Comparison of ENCODE assay signal across 20 cellular contexts in genomic region chr12:128815779-128816642, GRCh38. TPM values are rescaled to one million over a fixed set of nuclear protein-coding genes. Genes with fewer than 3 reads are reported as not detected.
DNase-seq lines count a peak whose midpoint lies in the region; ATAC-seq, FAIRE-seq and TF ChIP-seq lines count a peak whose summit lies in the region.
"Had no signal": no experiment of that assay in that cellular context is flagged by ENCODE, and none has a peak within 500 bp of the region (broad histone marks: within the 10 kb centered on the region; RNA-seq: fewer than 3 reads in every experiment).

No MANE protein-coding gene starts in this region.

- POLR2A ChIA-PET in HepG2 (lab: Yijun Ruan, JAX) = no interaction called here

- no peak for ATAC-seq in right lobe of liver
- no peak for ATAC-seq in HepG2
- ATAC-seq in naive B cell (ENCODE audit: low read depth in 2 of 2) = no peak
- no peak for ATAC-seq in aorta (ENCODE audit: low FRiP score)
- ATAC-seq in upper lobe of right lung = no peak
- ATAC-seq: HCT116 had no signal

- peaks cover 57 to 91% (median 71%) of the 10 kb centered on the region in 3 donors for H3K4me1 Mint-ChIP-seq in naive B cell

- no peak for FAIRE-seq in HepG2 (lab: Jason Lieb, UNC)

- no peak overlapping the region for H3K9ac ChIP-seq in HepG2 (ENCODE audit: insufficient read depth, low read depth, low read length)
- H3K9ac ChIP-seq in adipocyte (ENCODE audit: low read length) = peak overlapping the region; percentile 62

- H3K79me2 ChIP-seq in HepG2 (ENCODE audit: insufficient read depth, low read length) = peaks cover 78% of the 10 kb centered on the region

- peak overlapping the region in 5 of 8 donors; percentile 40 to 80 (median 74) for H3K4me3 Mint-ChIP-seq in naive B cell
- H3K4me3 Mint-ChIP-seq: activated naive CD8-positive, alpha-beta T cell; T-helper 1 cell treated with Interleukin-12 subunit alpha and Interleukin-12 subunit beta and Interleukin-4 antibody, amounts not matched to agents 30 μg/mL and 1 μg/mL, for 36 hours had no signal

- TF ChIP-seq EP300 in HepG2 (IDR thresholded peaks at IDR 0.05; ENCODE audit: low read depth in 2 of 2, low read length in 2 of 2) (no peak), HepG2 (CRISPR knock-in tag; IDR thresholded peaks at IDR 0.05; ENCODE audit: borderline replicate concordance) (no peak)

- H3K4me1 ChIP-seq in right lobe of liver = peaks cover 0 to 26% (median 6%) of the 10 kb centered on the region in 4 donors
- H3K4me1 ChIP-seq in HepG2 (ENCODE audit: insufficient read depth, low read length) = peaks cover 28% of the 10 kb centered on the region
- H3K4me1 ChIP-seq in adipocyte (ENCODE audit: control insufficient read depth, insufficient read depth, low read length) = peaks cover 78% of the 10 kb centered on the region
- peaks cover 5 to 11% of the 10 kb centered on the region in 2 donors for H3K4me1 ChIP-seq in aorta (ENCODE audit: control insufficient read depth in 1 of 2, insufficient read depth in 2 of 2, low read length in 2 of 2)
- peaks cover 36% of the 10 kb centered on the region for H3K4me1 ChIP-seq in upper lobe of right lung

- H3K9me3 Mint-ChIP-seq in naive B cell = no peaks in the 10 kb centered on the region
- H3K9me3 Mint-ChIP-seq: T-helper 1 cell treated with Interleukin-12 subunit alpha and Interleukin-12 subunit beta and Interleukin-4 antibody, amounts not matched to agents 30 μg/mL and 1 μg/mL, for 36 hours had no signal

- H3K9me3 ChIP-seq in right lobe of liver (no peaks in the 10 kb centered on the region), HepG2 (ENCODE audit: low read length) (no peaks in the 10 kb centered on the region), adipocyte (ENCODE audit: control insufficient read depth, low read length) (no peaks in the 10 kb centered on the region), aorta (ENCODE audit: control insufficient read depth, low read length) (no peaks in the 10 kb centered on the region), upper lobe of right lung (no peaks in the 10 kb centered on the region)
- H3K9me3 ChIP-seq: Peyer's patch had no signal

- H3K27ac ChIP-seq in right lobe of liver (peak overlapping the region; percentile 7 to 90 (median 89)), HepG2 (ENCODE audit: extremely low read length, insufficient read depth, low read length) (no peak overlapping the region), aorta (ENCODE audit: low read depth in 1 of 2, low read length in 2 of 2) (peak overlapping the region; percentile 83 to 93), upper lobe of right lung (no peak overlapping the region)
- H3K27ac ChIP-seq: epithelial cell of prostate, HL-60 had no signal

- in situ Hi-C loops in HepG2 (cut with HindIII; ENCODE audit: extremely low pct_ligation_motif_present, low pct_unique_long_range_greater_than_20kb) = no loop called here

- CTCF ChIA-PET in HepG2 (lab: Yijun Ruan, JAX; ENCODE audit: low intra/inter-chr PET ratio, low total read pairs) = no interaction called here

- no peak overlapping the region for H3K4me2 ChIP-seq in HepG2 (ENCODE audit: low read depth, low read length)

- WGBS in right lobe of liver (ENCODE audit: insufficient coverage, low coverage, low lambda C conversion rate, missing lambda C conversion rate) = 78% methylated on average over 6 of the region's 7 CpGs
- WGBS in HepG2 (ENCODE audit: low lambda C conversion rate) = 96% methylated on average over 7 of the region's 7 CpGs
- WGBS in aorta, 2 donors = 31 to 50% methylated on average over 7 of the region's 7 CpGs

- TF ChIP-seq RAD21 in HepG2 (CRISPR knock-in tag; IDR thresholded peaks at IDR 0.05) = no peak

- H2AFZ ChIP-seq in HepG2 (ENCODE audit: low read length) = no peak overlapping the region

- H3K36me3 ChIP-seq in right lobe of liver (peaks cover 0 to 8% (median 0%) of the 10 kb centered on the region in 4 donors), HepG2 (replicated peaks in 1 of 2; ENCODE audit: control insufficient read depth in 1 of 2, insufficient read depth in 2 of 2, low read length in 2 of 2) (peaks cover 7 to 42% of the 10 kb centered on the region in 2 experiments; a peak in 4 of 5 replicates), adipocyte (ENCODE audit: control insufficient read depth, insufficient read depth, low read length, severe bottlenecking) (no peaks in the 10 kb centered on the region), aorta (ENCODE audit: control insufficient read depth in 1 of 2, insufficient read depth in 2 of 2, low read length in 1 of 2) (peaks cover 0 to 3% of the 10 kb centered on the region in 2 donors), upper lobe of right lung (peaks cover 18% of the 10 kb centered on the region)

- peaks cover 16% of the 10 kb centered on the region for H4K20me1 ChIP-seq in HepG2 (ENCODE audit: insufficient read depth, low read length)

- intact Hi-C loops in right lobe of liver (cut with DNase I) (loop anchor here in 1 of 2 donors (5.0 kb wide), 1 partner anchor 91 kb away; no protein-coding TSS in a partner anchor), HepG2 (cut with micrococcal nuclease; ENCODE audit: unreplicated experiment) (no loop called here), aorta (cut with DNase I) (no loop called here), upper lobe of right lung (cut with DNase I) (no loop called here)

- H3K27me3 ChIP-seq in right lobe of liver (no peaks in the 10 kb centered on the region), HepG2 (ENCODE audit: control insufficient read depth in 1 of 2, insufficient read depth in 2 of 2, low read length in 2 of 2) (no peaks in the 10 kb centered on the region), adipocyte (replicated peaks; ENCODE audit: control insufficient read depth, insufficient read depth, low read length) (no peaks in the 10 kb centered on the region), aorta (ENCODE audit: control insufficient read depth in 1 of 2, insufficient read depth in 2 of 2, low read length in 1 of 2) (no peaks in the 10 kb centered on the region), upper lobe of right lung (no peaks in the 10 kb centered on the region)
- H3K27me3 ChIP-seq: Peyer's patch had no signal

- H3K27ac Mint-ChIP-seq in naive B cell = peak overlapping the region; percentile 21 to 96 (median 80)
- H3K27ac Mint-ChIP-seq: activated naive CD8-positive, alpha-beta T cell; T-helper 1 cell treated with Interleukin-12 subunit alpha and Interleukin-12 subunit beta and Interleukin-4 antibody, amounts not matched to agents 30 μg/mL and 1 μg/mL, for 36 hours had no signal

- peaks cover 0 to 6% of the 10 kb centered on the region in 2 donors for H3K36me3 Mint-ChIP-seq in naive B cell

- no peak for TF ChIP-seq CTCF in right lobe of liver (IDR thresholded peaks at IDR 0.05)
- no peak for TF ChIP-seq CTCF in HepG2 (CRISPR knock-in tag; IDR thresholded peaks at IDR 0.05)
- TF ChIP-seq CTCF in upper lobe of right lung (IDR thresholded peaks at IDR 0.05) = no peak

- H3K4me3 ChIP-seq in right lobe of liver = no peak overlapping the region
- H3K4me3 ChIP-seq in HepG2 (replicated peaks in 1 of 3; ENCODE audit: insufficient read depth in 1 of 3, low read depth in 2 of 3, low read length in 3 of 3) = no peak overlapping the region
- peak overlapping the region; percentile 39 for H3K4me3 ChIP-seq in adipocyte (ENCODE audit: low read length)
- H3K4me3 ChIP-seq in aorta (ENCODE audit: low read length in 2 of 2) = no peak overlapping the region
- H3K4me3 ChIP-seq in upper lobe of right lung = no peak overlapping the region
- H3K4me3 ChIP-seq: Peyer's patch had no signal

- no peaks in the 10 kb centered on the region for H3K27me3 Mint-ChIP-seq in naive B cell
- H3K27me3 Mint-ChIP-seq: activated naive CD8-positive, alpha-beta T cell had no signal

- BruUV-seq in HepG2 (replicated peaks; lab: Mats Ljungman, UMichigan) = no TSS peak

- TF ChIP-seq POLR2A in right lobe of liver (IDR thresholded peaks at IDR 0.05) (no peak), HepG2 (IDR thresholded peaks at IDR 0.05; ENCODE audit: insufficient read depth in 1 of 2, low read depth in 2 of 2, low read length in 2 of 2) (no peak)

- DNase-seq in right lobe of liver = peak in 1 of 3 donors; percentile 23
- DNase-seq in HepG2 (ENCODE audit: low spot score) = no peak
- no peak for DNase-seq in adipocyte (ENCODE audit: low read depth)
- no peak for DNase-seq in naive B cell
- no peak for DNase-seq in aorta
- no peak for DNase-seq in upper lobe of right lung
- DNase-seq in NCI-H345 (lab: John Stamatoyannopoulos, UW) = no peak
- no peak for DNase-seq in HUDEP-2 (lab: John Stamatoyannopoulos, UW; ENCODE audit: unreplicated experiment in 76 of 76)
- DNase-seq: cerebellar nuclear complex; DMS 273 treated with DMSO at 0.1 percent for 48 hours; kidney glomerular epithelial cell; NCI-H1930; NCI-H526 treated with DMSO at 0.1 percent for 48 hours; Peyer's patch; stimulated activated naive CD4-positive, alpha-beta T cell had no signal

RNA-seq across cellular contexts. Expression of gene SLC15A4, which starts 7.7 kb away (rescaled TPM):
- total RNA-seq in right lobe of liver (10 to 100 TPM; 10.7 to 49.2 (median 25.5) TPM), HepG2 (2016; rRNA removed; fragmentation: Illumina TruSeq; extraction: Trizol) (8.2 and 17.3 TPM in 2 replicates), aorta (10 to 100 TPM; 36.2 to 38.6 TPM), upper lobe of right lung (31.3 TPM)
- total RNA-seq in HepG2 (2016; cell fraction: cytosol; rRNA removed; fragmentation: Illumina TruSeq; extraction: Trizol; ENCODE audit: low read depth) = 21.9 and 22.2 TPM in 2 replicates
- 8.5 and 19.3 TPM in 2 replicates for total RNA-seq in HepG2 (2016; cell fraction: insoluble cytoplasmic fraction; rRNA removed; fragmentation: Illumina TruSeq; extraction: Trizol)
- 11.6 and 11.8 TPM in 2 replicates for total RNA-seq in HepG2 (2016; cell fraction: membrane; rRNA removed; fragmentation: Illumina TruSeq; extraction: Trizol)
- total RNA-seq in HepG2 (2016; cell fraction: nucleus; rRNA removed; fragmentation: Illumina TruSeq; extraction: Trizol) = 26.9 and 28.3 TPM in 2 replicates
- polyA plus RNA-seq in HepG2 (2011; rRNA removed) (22.7 and 25.8 TPM in 2 replicates), naive B cell (ENCODE audit: low read depth in 6 of 6) (10 to 100 TPM in 4 of 6 donors, 1 to 10 TPM in 2; 4.5 to 34.3 (median 13.8) TPM), aorta (10 to 100 TPM; 16.0 to 21.1 TPM)
- polyA plus RNA-seq in HepG2 (2011; cell fraction: cytosol; rRNA removed) = 15.4 and 23.5 TPM in 2 replicates
- 21.1 and 23.8 TPM in 2 replicates for polyA plus RNA-seq in HepG2 (2011; cell fraction: nucleus; rRNA removed)
- 13.2 and 17.3 TPM in 2 replicates for polyA plus RNA-seq in HepG2 (2012)
- polyA plus RNA-seq in HepG2 (2016; cell fraction: cytosol; fragmentation: Illumina TruSeq; extraction: Trizol; ENCODE audit: low read depth) = 2.0 and 2.3 TPM in 2 replicates
- 6.8 and 7.6 TPM in 2 replicates for polyA plus RNA-seq in HepG2 (2016; cell fraction: insoluble cytoplasmic fraction; fragmentation: Illumina TruSeq; extraction: Trizol; ENCODE audit: low read depth)
- polyA plus RNA-seq in HepG2 (2016; cell fraction: membrane; fragmentation: Illumina TruSeq; extraction: Trizol; ENCODE audit: low read depth) = 3.5 and 4.1 TPM in 2 replicates
- 28.4 and 32.6 TPM in 2 replicates for polyA plus RNA-seq in HepG2 (2016; cell fraction: nucleus; fragmentation: Illumina TruSeq; extraction: Trizol; ENCODE audit: insufficient read depth, low read depth)
- polyA minus RNA-seq in HepG2 (2011; rRNA and poly(A)+ RNA removed; ENCODE audit: low replicate concordance) = 47.4 and 97.4 TPM in 2 replicates
- polyA minus RNA-seq in HepG2 (2011; cell fraction: cytosol; rRNA and poly(A)+ RNA removed) = 23.1 and 28.7 TPM in 2 replicates
- polyA minus RNA-seq in HepG2 (2011; cell fraction: nucleus; rRNA and poly(A)+ RNA removed) = 45.4 and 58.3 TPM in 2 replicates

RNA-seq across cellular contexts. Expression of gene GLT1D1, which starts 37.3 kb away (rescaled TPM):
- total RNA-seq in right lobe of liver = 10 to 100 TPM; 14.9 to 21.9 (median 20.2) TPM
- total RNA-seq in HepG2 (2016; rRNA removed; fragmentation: Illumina TruSeq; extraction: Trizol) = 0.09 TPM in 1 of 2 replicates, not detected in the other
- total RNA-seq in HepG2 (2016; cell fraction: cytosol; rRNA removed; fragmentation: Illumina TruSeq; extraction: Trizol; ENCODE audit: low read depth) = not detected in 2 replicates
- not detected in 2 replicates for total RNA-seq in HepG2 (2016; cell fraction: insoluble cytoplasmic fraction; rRNA removed; fragmentation: Illumina TruSeq; extraction: Trizol)
- total RNA-seq in HepG2 (2016; cell fraction: membrane; rRNA removed; fragmentation: Illumina TruSeq; extraction: Trizol) = not detected in 2 replicates
- not detected in 2 replicates for total RNA-seq in HepG2 (2016; cell fraction: nucleus; rRNA removed; fragmentation: Illumina TruSeq; extraction: Trizol)
- polyA plus RNA-seq in HepG2 (2011; rRNA removed) = 0.17 and 0.24 TPM in 2 replicates
- 0.12 and 0.24 TPM in 2 replicates for polyA plus RNA-seq in HepG2 (2011; cell fraction: cytosol; rRNA removed)
- polyA plus RNA-seq in HepG2 (2011; cell fraction: nucleus; rRNA removed) = 0.10 TPM in 1 of 2 replicates, not detected in the other
- polyA plus RNA-seq in HepG2 (2012) = 0.20 and 0.48 TPM in 2 replicates
- 0.06 TPM in 1 of 2 replicates, not detected in the other for polyA plus RNA-seq in HepG2 (2016; cell fraction: cytosol; fragmentation: Illumina TruSeq; extraction: Trizol; ENCODE audit: low read depth)
- 0.11 TPM in 1 of 2 replicates, not detected in the other for polyA plus RNA-seq in HepG2 (2016; cell fraction: insoluble cytoplasmic fraction; fragmentation: Illumina TruSeq; extraction: Trizol; ENCODE audit: low read depth)
- polyA plus RNA-seq in HepG2 (2016; cell fraction: membrane; fragmentation: Illumina TruSeq; extraction: Trizol; ENCODE audit: low read depth) = 0.06 and 0.15 TPM in 2 replicates
- not detected in 2 replicates for polyA plus RNA-seq in HepG2 (2016; cell fraction: nucleus; fragmentation: Illumina TruSeq; extraction: Trizol; ENCODE audit: insufficient read depth, low read depth)
- polyA minus RNA-seq in HepG2 (2011; rRNA and poly(A)+ RNA removed; ENCODE audit: low replicate concordance) = 0.04 and 0.07 TPM in 2 replicates
- polyA minus RNA-seq in HepG2 (2011; cell fraction: cytosol; rRNA and poly(A)+ RNA removed) = not detected in 2 replicates
- 0.12 TPM in 1 of 2 replicates, not detected in the other for polyA minus RNA-seq in HepG2 (2011; cell fraction: nucleus; rRNA and poly(A)+ RNA removed)
- under 1 TPM in 4 of 6 donors, not detected in 2; 0.13 to 0.52 (median 0.33) TPM for polyA plus RNA-seq in naive B cell (ENCODE audit: low read depth in 6 of 6)
- 1 to 10 TPM in 1 of 2 donors, under 1 TPM in 1; 0.78 to 1.4 TPM for total RNA-seq in aorta
- polyA plus RNA-seq in aorta = under 1 TPM in 1 of 2 donors, not detected in 1; 0.54 TPM
- total RNA-seq in upper lobe of right lung = 3.5 TPM
- total RNA-seq: Peyer's patch had no signal

Comparison
In these comparisons a context has a peak if more than half of its experiments do, and no peak if none do; other contexts are left out.
1. H3K27ac ChIP-seq: peak in right lobe of liver (3 of 3) and aorta (2 of 2); none in HepG2 (single experiment) and upper lobe of right lung (single experiment).